In genomic region chr16:5633845-5634440, GRCh38 we compare ENCODE assay signal across 9 cellular contexts.
DNase-seq lines count a peak whose midpoint lies in the region; ATAC-seq and TF ChIP-seq lines count a peak whose summit lies in the region.
"Had no signal": no experiment of that assay in that cellular context is flagged by ENCODE, and none has a peak within 500 bp of the region (broad histone marks: within the 10 kb centered on the region; RNA-seq: fewer than 3 reads in every experiment).

No MANE protein-coding gene starts in this region.

- CTCF ChIA-PET in GM10248 (lab: Yijun Ruan, JAX) = interaction anchor here (1.1 to 6.7 kb wide), 3 partner anchors 9 to 418 kb away, joined by 3 to 48 read pairs (median 14); no protein-coding TSS in a partner anchor

- no peak overlapping the region for H3K27ac ChIP-seq in adrenal gland
- H3K27ac ChIP-seq in mesendoderm (ENCODE audit: low read depth, low read length) = no peak overlapping the region
- H3K27ac ChIP-seq: tibial nerve had no signal

- H3K9me3 ChIP-seq in adrenal gland (replicated peaks in 1 of 3) = no peaks in the 10 kb centered on the region

- no peak overlapping the region for H3K4ac ChIP-seq in mesendoderm (ENCODE audit: low read depth, low read length)

- peaks cover 5 to 6% of the 10 kb centered on the region in 2 donors for H3K9me3 Mint-ChIP-seq in activated naive CD4-positive, alpha-beta T cell treated with anti-CD3 and anti-CD28 coated beads, Interleukin-2, amount 50 U/mL, for 72 hours

- H2BK120ac ChIP-seq in mesendoderm (ENCODE audit: low read depth, low read length) = no peak overlapping the region

- H3K79me1 ChIP-seq in mesendoderm (ENCODE audit: low read length) = no peaks in the 10 kb centered on the region

- POLR2A ChIA-PET in GM10248 (lab: Yijun Ruan, JAX) = no interaction called here

- H2BK15ac ChIP-seq in mesendoderm (replicated peaks; ENCODE audit: low read depth) = no peak overlapping the region

- WGBS in adrenal gland, 4 donors = 33 to 38% (median 36%) methylated on average over 5 of the region's 5 CpGs
- no CpG with 5 or more reads among the region's 5 CpGs for WGBS in mesendoderm (ENCODE audit: extremely low coverage, insufficient coverage, low lambda C conversion rate)

- H3K4me1 ChIP-seq in adrenal gland (replicated peaks in 1 of 2) = no peaks in the 10 kb centered on the region
- no peaks in the 10 kb centered on the region for H3K4me1 ChIP-seq in mesendoderm (ENCODE audit: control insufficient read depth, low read depth, low read length)
- H3K4me1 ChIP-seq: tibial nerve had no signal

- no peaks in the 10 kb centered on the region for H3K36me3 ChIP-seq in adrenal gland (replicated peaks in 1 of 2)
- H3K36me3 ChIP-seq in mesendoderm (ENCODE audit: control insufficient read depth, insufficient read depth, low read length) = no peaks in the 10 kb centered on the region
- H3K36me3 ChIP-seq: tibial nerve had no signal

- TF ChIP-seq CTCF in GM10248 (IDR thresholded peaks at IDR 0.05; ENCODE audit: control extremely low read depth, extremely low read depth, low read depth, missing control alignments) = peak; percentile 35
- peak in 4 of 6 experiments; percentile 14 to 49 (median 34) for TF ChIP-seq CTCF in adrenal gland (IDR thresholded peaks at IDR 0.05)

- TF ChIP-seq POLR2A in adrenal gland (IDR thresholded peaks at IDR 0.05) = no peak

- no peak overlapping the region for H3K56ac ChIP-seq in mesendoderm (ENCODE audit: low read length)

- H2AK5ac ChIP-seq in mesendoderm (ENCODE audit: low read length) = no peak overlapping the region

- no peak overlapping the region for H4K5ac ChIP-seq in mesendoderm (ENCODE audit: low read length)

- H3K4me2 ChIP-seq in mesendoderm (ENCODE audit: low read length) = no peak overlapping the region

- DNase-seq in GM10248 (ENCODE audit: extremely low spot score) (peak; percentile 46), Kasumi-1 (lab: John Stamatoyannopoulos, UW) (peak; percentile 3 to 4), adrenal gland (no peak), mesendoderm (peak; percentile 65), NCI-H2081 treated with DMSO at 0.1 percent for 48 hours (lab: John Stamatoyannopoulos, UW) (no peak)
- DNase-seq in activated naive CD4-positive, alpha-beta T cell treated with anti-CD3 and anti-CD28 coated beads, Interleukin-2, amount 50 U/mL, for 72 hours (ENCODE audit: low spot score in 2 of 2) = no peak
- no peak for DNase-seq in activated naive CD4-positive, alpha-beta T cell (lab: John Stamatoyannopoulos, UW)

- no peak overlapping the region for H3K27ac Mint-ChIP-seq in activated naive CD4-positive, alpha-beta T cell treated with anti-CD3 and anti-CD28 coated beads, Interleukin-2, amount 50 U/mL, for 72 hours

- H3K4me3 ChIP-seq in adrenal gland = no peak overlapping the region
- H3K4me3 ChIP-seq in mesendoderm (ENCODE audit: low read length) = no peak overlapping the region
- H3K4me3 ChIP-seq: tibial nerve had no signal

- H3K79me2 ChIP-seq in mesendoderm (ENCODE audit: control insufficient read depth, insufficient read depth, low read length) = no peaks in the 10 kb centered on the region

- no peak overlapping the region for H3K18ac ChIP-seq in mesendoderm (ENCODE audit: low read length)

- H3K9ac ChIP-seq in mesendoderm (ENCODE audit: low read length) = no peak overlapping the region

- no peak overlapping the region for H2BK5ac ChIP-seq in mesendoderm (ENCODE audit: low read length)

- no peak for ATAC-seq in activated naive CD4-positive, alpha-beta T cell treated with anti-CD3 and anti-CD28 coated beads, Interleukin-2, amount 50 U/mL, for 72 hours
- no peak for ATAC-seq in HG03039 (IDR thresholded peaks at IDR 0.05; ENCODE audit: unreplicated experiment)

- no peaks in the 10 kb centered on the region for H3K36me3 Mint-ChIP-seq in activated naive CD4-positive, alpha-beta T cell treated with anti-CD3 and anti-CD28 coated beads, Interleukin-2, amount 50 U/mL, for 72 hours

- no peak overlapping the region for H3K23ac ChIP-seq in mesendoderm (ENCODE audit: low read length)

- H3K27me3 ChIP-seq in adrenal gland (no peaks in the 10 kb centered on the region), mesendoderm (ENCODE audit: insufficient read depth, low read length, poor library complexity) (no peaks in the 10 kb centered on the region)
- H3K27me3 ChIP-seq: tibial nerve had no signal

- H4K8ac ChIP-seq in mesendoderm (ENCODE audit: low read depth, low read length) = no peak overlapping the region

- intact Hi-C loops in adrenal gland (cut with DNase I) = no loop called here

Comparison
In these comparisons a context has a peak if more than half of its experiments do, and no peak if none do; other contexts are left out.
1. DNase-seq: peak in GM10248 (single experiment), Kasumi-1 (2 of 2) and mesendoderm (single experiment); none in adrenal gland (0 of 7), activated naive CD4-positive, alpha-beta T cell treated with anti-CD3 and anti-CD28 coated beads, Interleukin-2, amount 50 U/mL, for 72 hours (0 of 2), NCI-H2081 treated with DMSO at 0.1 percent for 48 hours (single experiment) and activated naive CD4-positive, alpha-beta T cell (0 of 4).